14 cellular contexts compared by ENCODE assay signal in genomic region chr9:129869585-129870501, GRCh38. TPM values are rescaled to one million over a fixed set of nuclear protein-coding genes. Genes with fewer than 3 reads are reported as not detected.
A peak's percentile ranks its signal among the peaks of the same experiment; 100 is the strongest.
DNase-seq lines count a peak whose midpoint lies in the region; ATAC-seq and TF ChIP-seq lines count a peak whose summit lies in the region.
"Had no signal": no experiment of that assay in that cellular context is flagged by ENCODE, and none has a peak within 500 bp of the region (broad histone marks: within the 10 kb centered on the region; RNA-seq: fewer than 3 reads in every experiment).

No MANE protein-coding gene starts in this region.

- H3K9ac ChIP-seq in H9 (ENCODE audit: extremely low read depth, insufficient read length, low read length) = no peak overlapping the region

- H2AK5ac ChIP-seq in H9 (ENCODE audit: insufficient read length, low read length) = no peak overlapping the region

- no peak overlapping the region for H4K8ac ChIP-seq in H9 (replicated peaks; ENCODE audit: insufficient read length, low read depth, low read length)

- H3K23me2 ChIP-seq in H9 (ENCODE audit: insufficient read length, low read depth, low read length, poor library complexity, severe bottlenecking) = no peaks in the 10 kb centered on the region

- H3K27me3 Mint-ChIP-seq in CD4-positive, alpha-beta T cell = no peaks in the 10 kb centered on the region
- H3K27me3 Mint-ChIP-seq in H9 (ENCODE audit: low read depth) = no peaks in the 10 kb centered on the region
- no peaks in the 10 kb centered on the region for H3K27me3 Mint-ChIP-seq in activated naive CD8-positive, alpha-beta T cell treated with anti-CD3 and anti-CD28 coated beads for 36 hours
- no peaks in the 10 kb centered on the region for H3K27me3 Mint-ChIP-seq in naive thymus-derived CD4-positive, alpha-beta T cell
- H3K27me3 Mint-ChIP-seq: type B pancreatic cell had no signal

- no peaks in the 10 kb centered on the region for H4K20me1 ChIP-seq in H9 (ENCODE audit: control insufficient read depth, insufficient read depth, insufficient read length)

- POLR2A ChIA-PET in CD4-positive, alpha-beta T cell (lab: Charles Lee) = interaction anchor here (0.7 to 3.5 kb wide), 13 partner anchors 9 to 107 kb away, joined by 3 to 33 read pairs (median 7); partner anchors contain the start of genes C9orf78 and USP20
- POLR2A ChIA-PET in naive thymus-derived CD4-positive, alpha-beta T cell (lab: Charles Lee) = interaction anchor here (0.5 to 14.7 kb wide), 13 partner anchors 9 to 1803 kb away, joined by 3 to 202 read pairs (median 4); partner anchors contain the start of genes C9orf78, NAIF1 and USP20

- no peak for DNase-seq in CD4-positive, alpha-beta T cell
- DNase-seq in H9 (peak; percentile 25), DMS79 (lab: John Stamatoyannopoulos, UW) (no peak), superior temporal gyrus (ENCODE audit: extremely low spot score) (no peak)
- DNase-seq in activated naive CD8-positive, alpha-beta T cell treated with anti-CD3 and anti-CD28 coated beads for 36 hours = no peak
- no peak for DNase-seq in naive thymus-derived CD4-positive, alpha-beta T cell
- DNase-seq: amniotic stem cell, NCI-H187 treated with DMSO at 0.1 percent for 48 hours, NCI-H510A treated with DMSO at 0.1 percent for 48 hours, SW 1271 had no signal

- intact Hi-C loops in CD4-positive, alpha-beta T cell (cut with DNase I, micrococcal nuclease) = loop anchor here (1.0 to 5.0 kb wide), 5 partner anchors 15 to 48 kb away; partner anchors contain the start of genes C9orf78 (in 1 of the 2), TOR1A (in 1 of the 2) and USP20 (in 1 of the 2)
- intact Hi-C loops in naive thymus-derived CD4-positive, alpha-beta T cell (cut with micrococcal nuclease) = loop anchor here (1.0 to 10.0 kb wide), 6 partner anchors 14 to 245 kb away; partner anchors contain the start of genes C9orf78 (in 2 of the 2), NTMT1 (in 2 of the 2), USP20 (in 2 of the 2) and C9orf50 (in 1 of the 2)

- H3K79me2 ChIP-seq in H9 (ENCODE audit: insufficient read depth, low read length) = no peaks in the 10 kb centered on the region

- H3K4me3 ChIP-seq in naive thymus-derived CD4-positive, alpha-beta T cell (ENCODE audit: low read length) = peak overlapping the region; percentile 57
- H3K4me3 ChIP-seq: psoas muscle had no signal

- peak overlapping the region; percentile 86 for H3K27ac Mint-ChIP-seq in CD4-positive, alpha-beta T cell
- peak overlapping the region in 2 of 3 experiments; percentile 68 to 85; a peak in 3 of 7 replicates for H3K27ac Mint-ChIP-seq in H9
- peak overlapping the region; percentile 92 for H3K27ac Mint-ChIP-seq in activated naive CD8-positive, alpha-beta T cell treated with anti-CD3 and anti-CD28 coated beads for 36 hours
- H3K27ac Mint-ChIP-seq in naive thymus-derived CD4-positive, alpha-beta T cell = peak overlapping the region; percentile 88 to 96 (median 94)
- H3K27ac Mint-ChIP-seq: type B pancreatic cell had no signal

- no peak overlapping the region for H3K23ac ChIP-seq in H9 (ENCODE audit: insufficient read length, low read depth, low read length)

- CTCF ChIA-PET in CD4-positive, alpha-beta T cell (lab: Charles Lee) = interaction anchor here (1.1 to 2.1 kb wide), 5 partner anchors 16 to 87 kb away, joined by 3 to 8 read pairs (median 7); partner anchors contain the start of genes C9orf78 and USP20
- CTCF ChIA-PET in naive thymus-derived CD4-positive, alpha-beta T cell (lab: Charles Lee) = interaction anchor here (0.6 to 1.5 kb wide), 7 partner anchors 8 to 31 kb away, joined by 3 to 9 read pairs (median 3); no protein-coding TSS in a partner anchor

- H2AFZ ChIP-seq in H9 (ENCODE audit: low read length) = no peak overlapping the region

- H3K27me3 ChIP-seq in CD4-positive, alpha-beta T cell (ENCODE audit: control insufficient read depth, insufficient read depth, low read length) = no peaks in the 10 kb centered on the region
- H3K27me3 ChIP-seq in H9 (ENCODE audit: insufficient read depth, low read length) = no peaks in the 10 kb centered on the region
- no peaks in the 10 kb centered on the region for H3K27me3 ChIP-seq in naive thymus-derived CD4-positive, alpha-beta T cell (ENCODE audit: control insufficient read depth in 2 of 2, insufficient read depth in 2 of 2, low read length in 2 of 2)

- H3K36me3 ChIP-seq in naive thymus-derived CD4-positive, alpha-beta T cell (ENCODE audit: control insufficient read depth in 2 of 3, insufficient read depth in 3 of 3, low read length in 3 of 3) = peaks cover 0 to 21% (median 12%) of the 10 kb centered on the region in 3 experiments

- no peak overlapping the region for H2BK12ac ChIP-seq in H9 (ENCODE audit: insufficient read length, low read depth, low read length)

- no peak overlapping the region for H2BK20ac ChIP-seq in H9 (ENCODE audit: low read depth, low read length, poor library complexity, severe bottlenecking)

- H3K4ac ChIP-seq in H9 (ENCODE audit: low read depth, low read length) = no peak overlapping the region

- no peaks in the 10 kb centered on the region for H3K79me1 ChIP-seq in H9 (ENCODE audit: insufficient read depth, low read depth, low read length, poor library complexity, severe bottlenecking)

- H3K4me1 ChIP-seq in H9 (ENCODE audit: insufficient read depth, low read length) = no peaks in the 10 kb centered on the region
- H3K4me1 ChIP-seq in naive thymus-derived CD4-positive, alpha-beta T cell (ENCODE audit: control insufficient read depth in 2 of 2, insufficient read depth in 2 of 2, low read length in 2 of 2) = peaks cover 56 to 66% of the 10 kb centered on the region in 2 donors
- H3K4me1 ChIP-seq: psoas muscle had no signal

- H3K36me3 Mint-ChIP-seq in CD4-positive, alpha-beta T cell (ENCODE audit: low read depth) = peaks cover 71% of the 10 kb centered on the region
- peaks cover 2 to 23% (median 18%) of the 10 kb centered on the region in 3 experiments; a peak in 6 of 7 replicates for H3K36me3 Mint-ChIP-seq in H9 (ENCODE audit: insufficient read depth in 1 of 3, low read depth in 3 of 3)
- H3K36me3 Mint-ChIP-seq in activated naive CD8-positive, alpha-beta T cell treated with anti-CD3 and anti-CD28 coated beads for 36 hours = peaks cover 37% of the 10 kb centered on the region
- H3K36me3 Mint-ChIP-seq in naive thymus-derived CD4-positive, alpha-beta T cell = peaks cover 5 to 45% (median 20%) of the 10 kb centered on the region in 5 donors

- no peak for ATAC-seq in CD4-positive, alpha-beta T cell (ENCODE audit: poor library complexity)
- ATAC-seq in naive thymus-derived CD4-positive, alpha-beta T cell = no peak
- ATAC-seq in GM18861 (IDR thresholded peaks at IDR 0.05; ENCODE audit: unreplicated experiment) = no peak
- ATAC-seq in HG02884 (IDR thresholded peaks at IDR 0.05; ENCODE audit: unreplicated experiment) = no peak

- H3K9me3 Mint-ChIP-seq in CD4-positive, alpha-beta T cell = no peaks in the 10 kb centered on the region
- no peaks in the 10 kb centered on the region for H3K9me3 Mint-ChIP-seq in H9
- no peaks in the 10 kb centered on the region for H3K9me3 Mint-ChIP-seq in activated naive CD8-positive, alpha-beta T cell treated with anti-CD3 and anti-CD28 coated beads for 36 hours
- peaks cover 0 to 1% (median 0%) of the 10 kb centered on the region in 11 donors for H3K9me3 Mint-ChIP-seq in naive thymus-derived CD4-positive, alpha-beta T cell
- H3K9me3 Mint-ChIP-seq: type B pancreatic cell had no signal

- H3K27ac ChIP-seq in CD4-positive, alpha-beta T cell (ENCODE audit: low read depth, low read length) = peak overlapping the region; percentile 96
- no peak overlapping the region for H3K27ac ChIP-seq in H9 (ENCODE audit: insufficient read length, low read depth, low read length)
- H3K27ac ChIP-seq in naive thymus-derived CD4-positive, alpha-beta T cell (ENCODE audit: low read depth, low read length) = peak overlapping the region; percentile 87
- H3K27ac ChIP-seq: psoas muscle had no signal

- no peak overlapping the region for H3T11ph ChIP-seq in H9 (ENCODE audit: low read length)

- H2BK15ac ChIP-seq in H9 (ENCODE audit: low read depth, low read length) = no peak overlapping the region

- peaks cover 73% of the 10 kb centered on the region for H3K4me1 Mint-ChIP-seq in CD4-positive, alpha-beta T cell (ENCODE audit: low read depth)
- H3K4me1 Mint-ChIP-seq in H9 = 0 out of 4 replicates have a peak, but pooled peaks cover 0 to 2% of the 10 kb centered on the region in 2 experiments
- H3K4me1 Mint-ChIP-seq in activated naive CD8-positive, alpha-beta T cell treated with anti-CD3 and anti-CD28 coated beads for 36 hours = peaks cover 55% of the 10 kb centered on the region
- peaks cover 48 to 93% (median 73%) of the 10 kb centered on the region in 7 donors for H3K4me1 Mint-ChIP-seq in naive thymus-derived CD4-positive, alpha-beta T cell

- H3K18ac ChIP-seq in H9 (ENCODE audit: insufficient read length, low read depth, low read length) = no peak overlapping the region

- H3K4me3 Mint-ChIP-seq in CD4-positive, alpha-beta T cell = peak overlapping the region; percentile 59
- H3K4me3 Mint-ChIP-seq in H9 = no peak overlapping the region; a peak in 1 of 5 replicates
- peak overlapping the region; percentile 68 for H3K4me3 Mint-ChIP-seq in activated naive CD8-positive, alpha-beta T cell treated with anti-CD3 and anti-CD28 coated beads for 36 hours
- peak overlapping the region; percentile 34 to 77 (median 64) for H3K4me3 Mint-ChIP-seq in naive thymus-derived CD4-positive, alpha-beta T cell
- H3K4me3 Mint-ChIP-seq: type B pancreatic cell had no signal

- no CpG with 5 or more reads among the region's 24 CpGs for WGBS in H9 (ENCODE audit: extremely low coverage, insufficient read length, low lambda C conversion rate)

- no peak overlapping the region for H2BK5ac ChIP-seq in H9 (ENCODE audit: insufficient read length, low read length)

- no peak overlapping the region for H4K91ac ChIP-seq in H9 (ENCODE audit: insufficient read length, low read depth, low read length)

- H3K4me2 ChIP-seq in H9 (ENCODE audit: insufficient read depth, insufficient read length, low read length) = no peak overlapping the region

- no peak for TF ChIP-seq CTCF in CD4-positive, alpha-beta T cell (IDR thresholded peaks at IDR 0.05)
- no peak for TF ChIP-seq CTCF in H9 (conservative IDR thresholded peaks at IDR 0.05)

- no peaks in the 10 kb centered on the region for H3K9me3 ChIP-seq in CD4-positive, alpha-beta T cell (ENCODE audit: control insufficient read depth, low read length)
- H3K9me3 ChIP-seq in H9 (ENCODE audit: control insufficient read depth, low read depth, low read length) = no peaks in the 10 kb centered on the region
- H3K9me3 ChIP-seq in naive thymus-derived CD4-positive, alpha-beta T cell (ENCODE audit: control insufficient read depth in 2 of 3, low read length in 3 of 3) = no peaks in the 10 kb centered on the region
- H3K9me3 ChIP-seq: psoas muscle had no signal

- H4K5ac ChIP-seq in H9 (ENCODE audit: insufficient read length, low read depth, low read length) = no peak overlapping the region

- H2BK120ac ChIP-seq in H9 (ENCODE audit: low read depth, low read length, poor library complexity, severe bottlenecking) = no peak overlapping the region

- H3K56ac ChIP-seq in H9 (ENCODE audit: insufficient read length, low read depth, low read length) = no peak overlapping the region

- H3K14ac ChIP-seq in H9 (ENCODE audit: insufficient read depth, low read length) = no peak overlapping the region

RNA-seq across cellular contexts. Expression of gene USP20, which starts 34.6 kb away (rescaled TPM):
- 10 to 100 TPM; 80.4 to 80.9 TPM for total RNA-seq in CD4-positive, alpha-beta T cell
- total RNA-seq in H9 (2021) = 17.3 and 20.9 TPM in 2 replicates
- total RNA-seq in activated naive CD8-positive, alpha-beta T cell treated with anti-CD3 and anti-CD28 coated beads for 36 hours = 10 to 100 TPM; 51.1 to 55.4 TPM
- total RNA-seq in naive thymus-derived CD4-positive, alpha-beta T cell = 100 to 1,000 TPM in 3 of 5 experiments, 10 to 100 TPM in 2; 94.9 to 156 (median 118) TPM
- 10 to 100 TPM; 41.0 to 87.2 TPM for polyA plus RNA-seq in naive thymus-derived CD4-positive, alpha-beta T cell

RNA-seq across cellular contexts. Expression of gene C9orf78, which starts 34.8 kb away (rescaled TPM):
- total RNA-seq in CD4-positive, alpha-beta T cell = 100 to 1,000 TPM; 145 to 159 TPM
- total RNA-seq in H9 (2021) = 37.5 and 43.6 TPM in 2 replicates
- 10 to 100 TPM; 66.3 to 68.2 TPM for total RNA-seq in activated naive CD8-positive, alpha-beta T cell treated with anti-CD3 and anti-CD28 coated beads for 36 hours
- total RNA-seq in naive thymus-derived CD4-positive, alpha-beta T cell = 100 to 1,000 TPM in 2 of 5 experiments, 10 to 100 TPM in 3; 66.2 to 118 (median 95.8) TPM
- 100 to 1,000 TPM; 175 to 234 TPM for polyA plus RNA-seq in naive thymus-derived CD4-positive, alpha-beta T cell

RNA-seq across cellular contexts. Expression of gene TOR1A, which starts 45.9 kb away (rescaled TPM):
- total RNA-seq in CD4-positive, alpha-beta T cell = 10 to 100 TPM; 12.6 to 13.9 TPM
- total RNA-seq in H9 (2021) = 57.0 and 60.1 TPM in 2 replicates
- 10 to 100 TPM; 42.6 to 42.8 TPM for total RNA-seq in activated naive CD8-positive, alpha-beta T cell treated with anti-CD3 and anti-CD28 coated beads for 36 hours
- 10 to 100 TPM; 13.8 to 52.9 (median 34.7) TPM for total RNA-seq in naive thymus-derived CD4-positive, alpha-beta T cell
- 10 to 100 TPM; 48.9 to 68.2 TPM for polyA plus RNA-seq in naive thymus-derived CD4-positive, alpha-beta T cell

Comparison
In these comparisons a context has a peak if more than half of its experiments do, and no peak if none do; other contexts are left out.
1. H3K4me3 Mint-ChIP-seq: peak in CD4-positive, alpha-beta T cell (single experiment), activated naive CD8-positive, alpha-beta T cell treated with anti-CD3 and anti-CD28 coated beads for 36 hours (single experiment) and naive thymus-derived CD4-positive, alpha-beta T cell (10 of 10); none in H9 (0 of 2).
2. Peak in every context shown above with its lines, with median percentiles within 50 percentile points of each other: H3K27ac Mint-ChIP-seq.